In genomic region chr4:127965803-127966175, GRCh38 we compare ENCODE assay signal across 8 cellular contexts. TPM values are rescaled to one million over a fixed set of nuclear protein-coding genes. Genes with fewer than 3 reads are reported as not detected.
DNase-seq lines count a peak whose midpoint lies in the region; ATAC-seq and TF ChIP-seq lines count a peak whose summit lies in the region.

No MANE protein-coding gene starts in this region.

- H3K27me3 ChIP-seq in SJCRH30: no peaks in the 10 kb centered on the region

- no peaks in the 10 kb centered on the region for H3K4me1 Mint-ChIP-seq in Calu3 (ENCODE audit: low read depth, unreplicated experiment)
- peaks cover 45% of the 10 kb centered on the region for H3K4me1 Mint-ChIP-seq in activated naive CD4-positive, alpha-beta T cell treated with anti-CD3 and anti-CD28 coated beads, Interleukin-2, amount 50 U/mL, for 24 hours

- intact Hi-C loops in Calu3 (cut with micrococcal nuclease; ENCODE audit: unreplicated experiment) (loop anchor here (10.0 kb wide), 1 partner anchor 99 kb away; the partner anchor contains the start of gene LARP1B), left ventricle myocardium superior (cut with micrococcal nuclease) (no loop called here)

- H3K27ac Mint-ChIP-seq in Calu3 (ENCODE audit: unreplicated experiment): peak overlapping the region; percentile 95
- H3K27ac Mint-ChIP-seq in activated naive CD4-positive, alpha-beta T cell treated with anti-CD3 and anti-CD28 coated beads, Interleukin-2, amount 50 U/mL, for 24 hours: peak overlapping the region; percentile 97

- H3K36me3 ChIP-seq in SJCRH30: no peaks in the 10 kb centered on the region

- peaks cover 15% of the 10 kb centered on the region for H3K4me1 ChIP-seq in SJCRH30

- H3K4me3 Mint-ChIP-seq in Calu3 (ENCODE audit: low read depth, unreplicated experiment): peak overlapping the region; percentile 95
- H3K4me3 Mint-ChIP-seq in activated naive CD4-positive, alpha-beta T cell treated with anti-CD3 and anti-CD28 coated beads, Interleukin-2, amount 50 U/mL, for 24 hours: peak overlapping the region; percentile 98

- peak; percentile 42 for DNase-seq in Calu3
- DNase-seq in GM20000 (ENCODE audit: low spot score): peak; percentile 66
- DNase-seq in HPDE6-E6E7 (ENCODE audit: extremely low spot score): peak; percentile 22
- peak in 1 of 2 experiments; percentile 31 for DNase-seq in SJCRH30
- DNase-seq in left ventricle myocardium superior: no peak
- peak; percentile 3 for DNase-seq in retinal pigment epithelial cell (ENCODE audit: low read depth)
- no peak for DNase-seq in cerebellar nuclear complex (lab: John Stamatoyannopoulos, UW)

- CTCF ChIA-PET in Calu3 (lab: Charles Lee): interaction anchor here (1.0 to 1.1 kb wide), 2 partner anchors 95 to 331 kb away, joined by 3 read pairs; partner anchors contain the start of gene LARP1B

- peaks cover 31% of the 10 kb centered on the region for H3K36me3 Mint-ChIP-seq in Calu3 (ENCODE audit: insufficient read depth, unreplicated experiment)
- H3K36me3 Mint-ChIP-seq in activated naive CD4-positive, alpha-beta T cell treated with anti-CD3 and anti-CD28 coated beads, Interleukin-2, amount 50 U/mL, for 24 hours: peaks cover 1% of the 10 kb centered on the region

- no peaks in the 10 kb centered on the region for H3K9me3 Mint-ChIP-seq in Calu3 (ENCODE audit: low read depth, unreplicated experiment)
- H3K9me3 Mint-ChIP-seq in activated naive CD4-positive, alpha-beta T cell treated with anti-CD3 and anti-CD28 coated beads, Interleukin-2, amount 50 U/mL, for 24 hours: no peaks in the 10 kb centered on the region

- no peaks in the 10 kb centered on the region for H3K9me3 ChIP-seq in SJCRH30 (replicated peaks)

- TSS peak; percentile 42 for BruUV-seq in Calu3 (replicated peaks; lab: Mats Ljungman, UMichigan)

- peak overlapping the region; percentile 44 for H3K27ac ChIP-seq in SJCRH30

- H3K4me3 ChIP-seq in SJCRH30: peak overlapping the region; percentile 89
- H3K4me3 ChIP-seq in retinal pigment epithelial cell (ENCODE audit: low read length): peak overlapping the region; percentile 98

- no peak for TF ChIP-seq CTCF in Calu3 (IDR thresholded peaks at IDR 0.05; ENCODE audit: unreplicated experiment)
- no peak for TF ChIP-seq CTCF in GM20000 (IDR thresholded peaks at IDR 0.05; ENCODE audit: extremely low read depth, missing control alignments)
- TF ChIP-seq CTCF in retinal pigment epithelial cell (conservative IDR thresholded peaks at IDR 0.05; ENCODE audit: low read depth, low read length): no peak

- ATAC-seq in left ventricle myocardium superior: peak; percentile 38

- H3K27me3 Mint-ChIP-seq in Calu3 (ENCODE audit: unreplicated experiment): no peaks in the 10 kb centered on the region
- H3K27me3 Mint-ChIP-seq in activated naive CD4-positive, alpha-beta T cell treated with anti-CD3 and anti-CD28 coated beads, Interleukin-2, amount 50 U/mL, for 24 hours: no peaks in the 10 kb centered on the region

RNA-seq across cellular contexts. Expression of gene ABHD18, which starts 0.6 kb away (rescaled TPM):
- total RNA-seq in Calu3 (2022) (7.3 and 8.5 TPM in 2 replicates), left ventricle myocardium superior (10.0 TPM)
- total RNA-seq in SJCRH30 (2014; rRNA removed; shearing (Covaris generic)): 3.1 and 3.6 TPM in 2 replicates

RNA-seq across cellular contexts. Expression of gene MFSD8, which starts 0.8 kb away (rescaled TPM):
- total RNA-seq in Calu3 (2022) (17.1 and 25.4 TPM in 2 replicates), left ventricle myocardium superior (9.4 TPM)
- 4.0 and 5.5 TPM in 2 replicates for total RNA-seq in SJCRH30 (2014; rRNA removed; shearing (Covaris generic))

Comparison
In these comparisons a context has a peak if more than half of its experiments do, and no peak if none do; other contexts are left out.
1. DNase-seq: peak in Calu3 (single experiment), GM20000 (single experiment), HPDE6-E6E7 (single experiment) and retinal pigment epithelial cell (single experiment); none in left ventricle myocardium superior (single experiment) and cerebellar nuclear complex (0 of 2).